23 cellular contexts compared by ENCODE assay signal in the genomic region with DNA sequence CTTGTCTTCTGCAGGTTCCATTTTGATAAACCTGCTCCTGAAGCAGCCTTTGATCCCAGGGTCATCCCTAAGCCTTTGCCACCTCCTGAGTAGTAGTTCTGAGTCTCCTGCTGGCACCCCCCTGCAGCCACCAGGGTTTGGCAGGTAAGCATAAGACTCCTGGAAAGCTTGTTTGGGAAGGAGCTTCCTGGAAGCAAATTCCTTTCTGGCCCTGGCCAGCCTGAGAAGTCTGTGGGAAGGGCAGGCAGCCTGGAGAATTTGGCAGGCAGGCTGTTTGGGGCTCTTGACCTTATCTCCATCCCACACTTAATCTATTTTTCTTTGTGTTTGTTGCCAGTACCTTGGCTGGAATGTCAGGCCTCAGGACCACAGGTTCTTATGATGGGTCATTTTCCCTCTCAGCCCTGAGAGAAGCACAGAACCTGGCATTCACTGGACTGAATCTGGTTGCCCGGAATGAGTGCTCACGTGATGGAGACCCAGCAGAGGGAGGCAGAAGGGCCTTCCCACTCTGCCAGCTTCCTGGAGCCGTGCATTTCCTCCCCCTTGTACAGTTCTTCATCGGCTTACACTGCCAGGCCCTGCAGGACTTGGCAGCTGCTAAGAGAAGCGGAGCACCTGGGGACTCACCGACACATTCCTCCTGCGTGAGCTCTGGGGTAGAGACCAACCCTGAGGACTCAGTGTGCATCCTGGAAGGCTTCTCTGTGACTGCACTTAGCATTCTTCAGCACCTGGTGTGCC. TPM values are rescaled to one million over a fixed set of nuclear protein-coding genes. Genes with fewer than 3 reads are reported as not detected.
"Had no signal": no experiment of that assay in that cellular context is flagged by ENCODE, and none has a peak within 500 bp of the region (broad histone marks: within the 10 kb centered on the region; RNA-seq: fewer than 3 reads in every experiment).

No MANE protein-coding gene starts in this region.

- H3K36me3 ChIP-seq: uterus had no signal

- H3K27ac ChIP-seq: coronary artery, parathyroid adenoma, psoas muscle, uterus, VCaP had no signal

- H3K4me1 ChIP-seq: parathyroid adenoma had no signal

- ATAC-seq: activated naive CD8-positive, alpha-beta T cell treated with anti-CD3 and anti-CD28 coated beads, Interleukin-2, amount 50 U/mL, for 24 hours; naive thymus-derived CD4-positive, alpha-beta T cell; psoas muscle had no signal

- DNase-seq: activated CD4-positive, alpha-beta T cell treated with anti-CD3 and anti-CD28 coated beads for 4 hours; activated CD4-positive, alpha-beta T cell treated with anti-CD3 and anti-CD28 coated beads, Interleukin-2, amount 50 U/mL, for 4 hours; activated CD8-positive, alpha-beta memory T cell treated with anti-CD3 and anti-CD28 coated beads, Interleukin-2, amount 50 U/mL, for 4 hours; activated gamma-delta T cell; activated naive CD8-positive, alpha-beta T cell treated with anti-CD3 and anti-CD28 coated beads, Interleukin-2, amount 50 U/mL, for 24 hours; activated T-cell treated with anti-CD3 and anti-CD28 coated beads, Interleukin-2, amount 50 U/mL, for 1 hour; amygdala; foreskin fibroblast; midbrain; naive thymus-derived CD4-positive, alpha-beta T cell; psoas muscle; stimulated activated CD4-positive, alpha-beta T cell treated with anti-CD3 and anti-CD28 coated beads, Interleukin-15, amount 100 ng/mL, for 24 hours; stimulated activated CD4-positive, alpha-beta T cell treated with anti-CD3 and anti-CD28 coated beads, Interleukin-2, amount 100 ng/mL, for 24 hours; stimulated activated naive CD4-positive, alpha-beta T cell treated with Interleukin-2 at 50 U/mL for 16 hours; T-helper 9 cell; uterus had no signal

- H3K9me3 ChIP-seq: psoas muscle, tibial nerve, uterus had no signal

- FAIRE-seq: endothelial cell of umbilical vein, TTC549 had no signal

- H3K4me3 ChIP-seq: coronary artery, psoas muscle, smooth muscle cell, tibial nerve, uterus had no signal

- H3K27me3 ChIP-seq: tibial nerve, uterus had no signal

RNA-seq across cellular contexts. Expression of gene PLXNB1, which starts 30.1 kb away (rescaled TPM):
- polyA plus RNA-seq: naive thymus-derived CD4-positive, alpha-beta T cell had no signal
